Comparison of ENCODE assay signal across 31 cellular contexts in the genomic region with DNA sequence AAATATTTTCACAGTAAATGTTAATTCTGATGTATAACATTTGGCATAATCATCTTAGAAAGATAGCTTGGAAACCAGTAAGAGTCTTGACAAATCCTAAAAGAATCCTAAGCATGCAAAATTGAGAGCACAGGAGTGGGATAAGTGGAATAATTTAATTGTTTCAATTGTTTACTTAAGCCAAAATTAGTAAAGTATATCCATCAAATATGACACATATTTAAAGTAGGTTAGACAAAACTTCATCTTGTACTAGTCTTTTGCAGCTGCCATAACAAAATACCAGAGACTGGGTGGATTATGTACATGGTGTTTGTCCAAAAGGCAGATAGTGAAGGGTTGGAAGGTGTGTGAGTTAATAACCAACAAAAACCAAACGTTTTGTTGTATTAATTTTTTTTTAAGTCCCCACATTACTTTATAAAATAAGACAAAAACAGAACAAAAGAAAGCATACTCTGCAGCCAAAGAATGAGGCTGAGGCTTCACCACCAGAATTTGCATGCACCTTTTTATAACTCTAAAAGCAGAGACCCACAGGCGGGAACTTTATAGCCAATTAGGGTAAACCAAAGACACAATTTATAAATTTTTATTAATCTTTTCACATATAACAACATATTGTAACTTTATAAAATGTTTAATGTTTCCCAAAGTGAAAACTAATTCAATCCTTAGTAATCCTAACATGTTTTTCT. TPM values are rescaled to one million over a fixed set of nuclear protein-coding genes. Genes with fewer than 3 reads are reported as not detected.
DNase-seq lines count a peak whose midpoint lies in the region; ATAC-seq, FAIRE-seq and TF ChIP-seq lines count a peak whose summit lies in the region.
"Had no signal": no experiment of that assay in that cellular context is flagged by ENCODE, and none has a peak within 500 bp of the region (broad histone marks: within the 10 kb centered on the region; RNA-seq: fewer than 3 reads in every experiment).

No MANE protein-coding gene starts in this region.

- TF ChIP-seq CTCF in retinal pigment epithelial cell (conservative IDR thresholded peaks at IDR 0.05; ENCODE audit: low read depth, low read length) (no peak), pancreas (IDR thresholded peaks at IDR 0.05) (no peak)

- TF ChIP-seq POLR2A in erythroblast (IDR thresholded peaks at IDR 0.05; ENCODE audit: low read length), result no peak

- intact Hi-C loops in pancreas (cut with DNase I), result no loop called here

- no peak overlapping the region for H3K4me3 ChIP-seq in retinal pigment epithelial cell (ENCODE audit: low read length)
- no peak overlapping the region for H3K4me3 ChIP-seq in pancreas
- H3K4me3 ChIP-seq: K562, sigmoid colon, transverse colon had no signal

- H3K4me1 ChIP-seq in pancreas, result no peaks in the 10 kb centered on the region
- H3K4me1 ChIP-seq: parathyroid adenoma, sigmoid colon, transverse colon had no signal

- no peaks in the 10 kb centered on the region for H3K27me3 ChIP-seq in pancreas
- H3K27me3 ChIP-seq: sigmoid colon, transverse colon had no signal

- TF ChIP-seq EP300 in Ishikawa (IDR thresholded peaks at IDR 0.05; ENCODE audit: borderline replicate concordance), result no peak

- no peaks in the 10 kb centered on the region for H3K36me3 ChIP-seq in pancreas
- H3K36me3 ChIP-seq: sigmoid colon, transverse colon had no signal

- FAIRE-seq in GM19239 (lab: Jason Lieb, UNC), result peak; percentile 49
- no peak for FAIRE-seq in pancreas (lab: Jason Lieb, UNC)
- FAIRE-seq: G401.6, GM18507, islet of Langerhans, K562 had no signal

- H3K9me3 ChIP-seq in pancreas, result no peaks in the 10 kb centered on the region
- H3K9me3 ChIP-seq: sigmoid colon, transverse colon had no signal

- no peak overlapping the region for H3K27ac ChIP-seq in pancreas
- H3K27ac ChIP-seq: parathyroid adenoma, sigmoid colon, transverse colon had no signal

- no peak for DNase-seq in GM19239 (ENCODE audit: insufficient read length, low spot score)
- peak; percentile 24 for DNase-seq in astrocyte of the hippocampus (ENCODE audit: low read depth, low spot score)
- DNase-seq in retinal pigment epithelial cell (ENCODE audit: low read depth), result peak; percentile 48
- DNase-seq in globus pallidus (ENCODE audit: low spot score), result no peak
- no peak for DNase-seq in pancreas
- DNase-seq in erythroblast (lab: John Stamatoyannopoulos, UW), result no peak
- DNase-seq: activated CD4-positive, alpha-beta T cell treated with anti-CD3 and anti-CD28 coated beads for 1 hour; activated CD8-positive, alpha-beta T cell treated with anti-CD3 and anti-CD28 coated beads, Interleukin-2, amount 10 ng/mL, durations not matched to agents 7 days and 5 days; activated gamma-delta T cell; activated naive CD8-positive, alpha-beta T cell treated with anti-CD3 and anti-CD28 coated beads, Interleukin-2, amount 50 U/mL, for 24 hours; activated T-cell treated with anti-CD3 and anti-CD28 coated beads for 4 hours; CD4-positive, alpha-beta memory T cell; foreskin melanocyte; NCI-H1417 treated with DMSO at 0.1 percent for 48 hours; NCI-H446; nephron progenitor cell; SHP77; sigmoid colon; stimulated activated CD8-positive, alpha-beta memory T cell treated with anti-CD3 and anti-CD28 coated beads, Interleukin-4, amount 100 ng/mL, for 48 hours; T-cell; transverse colon had no signal

- WGBS in pancreas, 2 donors, result 41 to 46% methylated on average over 2 of the region's 2 CpGs

- ATAC-seq in pancreas (no peak), HG02938 (IDR thresholded peaks at IDR 0.05; ENCODE audit: unreplicated experiment) (no peak)
- ATAC-seq: activated CD8-positive, alpha-beta T cell treated with anti-CD3 and anti-CD28 coated beads, Interleukin-2, amount 10 ng/mL, durations not matched to agents 7 days and 5 days; activated naive CD8-positive, alpha-beta T cell treated with anti-CD3 and anti-CD28 coated beads, Interleukin-2, amount 50 U/mL, for 24 hours; K562; T-cell had no signal

- TF ChIP-seq RAD21 in Ishikawa (IDR thresholded peaks at IDR 0.05; ENCODE audit: low read depth), result no peak

TF ChIP-seq in Ishikawa, 13 proteins besides CTCF, POLR2A, EP300 and RAD21:
- TF ChIP-seq TEAD4 (IDR thresholded peaks at IDR 0.05), result peak; percentile 42; the same call in 1 of the 2 replicates
- TF ChIP-seq, protein P1, sequence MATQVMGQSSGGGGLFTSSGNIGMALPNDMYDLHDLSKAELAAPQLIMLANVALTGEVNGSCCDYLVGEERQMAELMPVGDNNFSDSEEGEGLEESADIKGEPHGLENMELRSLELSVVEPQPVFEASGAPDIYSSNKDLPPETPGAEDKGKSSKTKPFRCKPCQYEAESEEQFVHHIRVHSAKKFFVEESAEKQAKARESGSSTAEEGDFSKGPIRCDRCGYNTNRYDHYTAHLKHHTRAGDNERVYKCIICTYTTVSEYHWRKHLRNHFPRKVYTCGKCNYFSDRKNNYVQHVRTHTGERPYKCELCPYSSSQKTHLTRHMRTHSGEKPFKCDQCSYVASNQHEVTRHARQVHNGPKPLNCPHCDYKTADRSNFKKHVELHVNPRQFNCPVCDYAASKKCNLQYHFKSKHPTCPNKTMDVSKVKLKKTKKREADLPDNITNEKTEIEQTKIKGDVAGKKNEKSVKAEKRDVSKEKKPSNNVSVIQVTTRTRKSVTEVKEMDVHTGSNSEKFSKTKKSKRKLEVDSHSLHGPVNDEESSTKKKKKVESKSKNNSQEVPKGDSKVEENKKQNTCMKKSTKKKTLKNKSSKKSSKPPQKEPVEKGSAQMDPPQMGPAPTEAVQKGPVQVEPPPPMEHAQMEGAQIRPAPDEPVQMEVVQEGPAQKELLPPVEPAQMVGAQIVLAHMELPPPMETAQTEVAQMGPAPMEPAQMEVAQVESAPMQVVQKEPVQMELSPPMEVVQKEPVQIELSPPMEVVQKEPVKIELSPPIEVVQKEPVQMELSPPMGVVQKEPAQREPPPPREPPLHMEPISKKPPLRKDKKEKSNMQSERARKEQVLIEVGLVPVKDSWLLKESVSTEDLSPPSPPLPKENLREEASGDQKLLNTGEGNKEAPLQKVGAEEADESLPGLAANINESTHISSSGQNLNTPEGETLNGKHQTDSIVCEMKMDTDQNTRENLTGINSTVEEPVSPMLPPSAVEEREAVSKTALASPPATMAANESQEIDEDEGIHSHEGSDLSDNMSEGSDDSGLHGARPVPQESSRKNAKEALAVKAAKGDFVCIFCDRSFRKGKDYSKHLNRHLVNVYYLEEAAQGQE (IDR thresholded peaks at IDR 0.05; ENCODE audit: low read depth), result no peak
TF ChIP-seq in Ishikawa: peak in this region for 1.

RNA-seq across cellular contexts. Expression of a gene that starts 41.9 kb away (rescaled TPM):
- total RNA-seq in pancreas, result not detected
- polyA plus RNA-seq in pancreas, result not detected
- total RNA-seq: activated CD8-positive, alpha-beta T cell treated with anti-CD3 and anti-CD28 coated beads, Interleukin-2, amount 10 ng/mL, durations not matched to agents 7 days and 5 days; CD4-positive, alpha-beta memory T cell; chondrocyte; epithelial cell of proximal tubule; K562; liver; sigmoid colon; T-cell; transverse colon had no signal
- polyA plus RNA-seq: CD4-positive, alpha-beta memory T cell; K562; liver; sigmoid colon had no signal

Comparison
In these comparisons a context has a peak if more than half of its experiments do, and no peak if none do; other contexts are left out.
1. DNase-seq: peak in astrocyte of the hippocampus (single experiment) and retinal pigment epithelial cell (single experiment); none in GM19239 (single experiment), globus pallidus (single experiment), pancreas (0 of 6) and erythroblast (0 of 2).